ENCODE assay signal across 8 cellular contexts in genomic region chr3:49028673-49029562, GRCh38. TPM values are rescaled to one million over a fixed set of nuclear protein-coding genes. Genes with fewer than 3 reads are reported as not detected.
DNase-seq lines count a peak whose midpoint lies in the region; ATAC-seq and TF ChIP-seq lines count a peak whose summit lies in the region.

Gene IMPDH2 (minus strand): TSS chr3:49029398. CDS start chr3:49029350, 48 bp downstream.

- peaks cover 86% of the 10 kb centered on the region for H3K36me3 ChIP-seq in HUES64 (ENCODE audit: insufficient read depth, low read length)
- H3K36me3 ChIP-seq in OCI-LY3 (replicated peaks; ENCODE audit: low read depth, low read length) = peaks cover 80% of the 10 kb centered on the region

- H3K36me3 Mint-ChIP-seq in Calu3 (ENCODE audit: insufficient read depth, unreplicated experiment) = peaks cover 71% of the 10 kb centered on the region

- CTCF ChIA-PET in Calu3 (lab: Charles Lee) = interaction anchor here (0.7 to 1.1 kb wide), 3 partner anchors 22 to 537 kb away, joined by 3 to 4 read pairs (median 3); partner anchors contain the start of gene WDR6

- no peaks in the 10 kb centered on the region for H3K9me3 ChIP-seq in HUES64 (ENCODE audit: insufficient read depth, low read depth, low read length)
- no peaks in the 10 kb centered on the region for H3K9me3 ChIP-seq in OCI-LY3 (ENCODE audit: insufficient read depth, low read length)
- H3K9me3 ChIP-seq in mononuclear cell (ENCODE audit: low read depth, low read length) = no peaks in the 10 kb centered on the region

- peak within 1 kb of the TSS; percentile 99 for H3K4me3 Mint-ChIP-seq in Calu3 (ENCODE audit: low read depth, unreplicated experiment)

- H3K4me3 ChIP-seq in HUES64 (ENCODE audit: low read length) = peak within 1 kb of the TSS; percentile 71
- H3K4me3 ChIP-seq in OCI-LY3 (ENCODE audit: low read length) = peak within 1 kb of the TSS; percentile 88
- peak within 1 kb of the TSS; percentile 57 for H3K4me3 ChIP-seq in mononuclear cell (ENCODE audit: low read length)

- peak; percentile 91 for DNase-seq in Calu3
- DNase-seq in activated CD8-positive, alpha-beta memory T cell treated with anti-CD3 and anti-CD28 coated beads, Interleukin-2, amount 50 U/mL, for 48 hours = peak; percentile 99
- DNase-seq in epidermal melanocyte (ENCODE audit: insufficient read length, low spot score) = peak; percentile 61
- peak; percentile 89 to 91 for DNase-seq in stimulated activated CD8-positive, alpha-beta memory T cell treated with anti-CD3 and anti-CD28 coated beads, Interleukin-2, amount 100 ng/mL, for 48 hours (ENCODE audit: low read depth in 2 of 2)

- TF ChIP-seq CTCF in Calu3 (IDR thresholded peaks at IDR 0.05; ENCODE audit: unreplicated experiment) (no peak), OCI-LY3 (IDR thresholded peaks at IDR 0.05; ENCODE audit: low read depth, low read length) (no peak)

- H3K4me1 ChIP-seq in HUES64 (ENCODE audit: insufficient read depth, low read length) (peaks cover 6% of the 10 kb centered on the region; the same call in 1 of the 2 replicates), OCI-LY3 (ENCODE audit: low read length) (peaks cover 16% of the 10 kb centered on the region), mononuclear cell (ENCODE audit: insufficient read depth, low read length) (peaks cover 17% of the 10 kb centered on the region)

- H3K27me3 Mint-ChIP-seq in Calu3 (ENCODE audit: unreplicated experiment) = no peaks in the 10 kb centered on the region

- ATAC-seq in GM21423 (IDR thresholded peaks at IDR 0.05; ENCODE audit: unreplicated experiment) = peak; percentile 86

- H3K27me3 ChIP-seq in HUES64 (ENCODE audit: insufficient read depth, low read length) = no peaks in the 10 kb centered on the region
- H3K27me3 ChIP-seq in OCI-LY3 (ENCODE audit: low read depth, low read length) = no peaks in the 10 kb centered on the region
- no peaks in the 10 kb centered on the region for H3K27me3 ChIP-seq in mononuclear cell (ENCODE audit: insufficient read depth, low read length)

- H3K4me1 Mint-ChIP-seq in Calu3 (ENCODE audit: low read depth, unreplicated experiment) = peaks cover 28% of the 10 kb centered on the region

- H3K4me2 ChIP-seq in OCI-LY3 (ENCODE audit: low read length) = peak within 1 kb of the TSS; percentile 93

- H4K20me1 ChIP-seq in OCI-LY3 (ENCODE audit: insufficient read depth, low read length) = no peaks in the 10 kb centered on the region

- H3K9ac ChIP-seq in HUES64 (ENCODE audit: low read depth, low read length) (peak within 1 kb of the TSS; percentile 86), OCI-LY3 (ENCODE audit: low read length) (peak within 1 kb of the TSS; percentile 95)

- no peak within 1 kb of the TSS; the same call in 1 of the 2 replicates for H2AFZ ChIP-seq in OCI-LY3 (ENCODE audit: low read depth, low read length)

- no peaks in the 10 kb centered on the region for H3K9me3 Mint-ChIP-seq in Calu3 (ENCODE audit: low read depth, unreplicated experiment)

- intact Hi-C loops in Calu3 (cut with micrococcal nuclease; ENCODE audit: unreplicated experiment) = no loop called here

- H3K27ac ChIP-seq in HUES64 (ENCODE audit: low read depth, low read length) = peak within 1 kb of the TSS; percentile 74
- peak within 1 kb of the TSS; percentile 54 for H3K27ac ChIP-seq in OCI-LY3 (ENCODE audit: low read length)

- BruUV-seq in Calu3 (replicated peaks; lab: Mats Ljungman, UMichigan) = TSS peak; percentile 52

- peaks cover 53% of the 10 kb centered on the region for H3K79me2 ChIP-seq in OCI-LY3 (ENCODE audit: low read length)

- WGBS in HUES64 = 6% methylated on average over 54 of the region's 55 CpGs

- peak within 1 kb of the TSS; percentile 99 for H3K27ac Mint-ChIP-seq in Calu3 (ENCODE audit: unreplicated experiment)

RNA-seq across cellular contexts. Expression of gene IMPDH2, which starts in this region (rescaled TPM):
- total RNA-seq in Calu3 (2022) (160 and 184 TPM in 2 replicates), mononuclear cell (81.5 TPM)
- polyA plus RNA-seq in HUES64 (2013, experiment 1 of 2) = 202 TPM
- 235 TPM for polyA plus RNA-seq in HUES64 (2013, experiment 2 of 2)

Comparison
In these comparisons a context has a peak if more than half of its experiments do, and no peak if none do; other contexts are left out.
1. Peak in every context shown above with its lines: DNase-seq, ATAC-seq, H3K4me3 ChIP-seq and H3K27ac ChIP-seq.